Comparison of ENCODE assay signal across 15 cellular contexts in the genomic region with DNA sequence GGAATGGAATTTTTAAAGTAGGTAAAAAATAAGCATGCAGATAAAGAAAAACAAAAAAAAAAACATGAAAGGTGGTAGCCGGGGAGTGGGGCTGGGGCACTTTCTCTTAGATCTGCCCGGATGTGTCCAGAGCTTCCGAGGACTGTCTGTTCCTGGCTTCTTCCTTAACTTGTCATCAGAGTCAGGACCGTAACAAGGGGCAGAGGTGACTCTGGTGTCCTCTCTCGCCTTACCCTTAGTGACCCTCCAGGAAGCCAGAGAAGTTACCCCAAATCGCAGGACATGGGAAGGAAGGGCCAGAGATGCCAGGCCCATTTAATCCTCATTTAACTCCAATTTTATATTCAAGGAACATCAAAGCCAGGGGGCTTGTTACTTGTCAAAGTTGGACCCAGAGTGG.
DNase-seq lines count a peak whose midpoint lies in the region; ATAC-seq and TF ChIP-seq lines count a peak whose summit lies in the region.
"Had no signal": no experiment of that assay in that cellular context is flagged by ENCODE, and none has a peak within 500 bp of the region (broad histone marks: within the 10 kb centered on the region; RNA-seq: fewer than 3 reads in every experiment).

No MANE protein-coding gene starts in this region.

- H3K27ac ChIP-seq in DOHH2 (ENCODE audit: low read depth, low read length) (peak overlapping the region; percentile 93; the same call in 1 of the 2 replicates), IMR-90 (ENCODE audit: insufficient read depth, low read length) (no peak overlapping the region), adrenal gland (peak overlapping the region in 1 of 5 donors; percentile 0)
- H3K27ac ChIP-seq: BLaER1 had no signal

- H2BK5ac ChIP-seq in IMR-90 (ENCODE audit: low read depth, low read length, poor library complexity, severe bottlenecking), result no peak overlapping the region

- peak overlapping the region; percentile 18 for H2AFZ ChIP-seq in IMR-90 (replicated peaks; ENCODE audit: low read length, poor library complexity)
- H2AFZ ChIP-seq: GM23338 had no signal

- no peak overlapping the region for H3K14ac ChIP-seq in IMR-90 (replicated peaks; ENCODE audit: low read depth, low read length)

- no TSS peak for BruUV-seq in IMR-90 (replicated peaks; lab: Mats Ljungman, UMichigan)

- no peaks in the 10 kb centered on the region for H3K9me3 ChIP-seq in DOHH2 (ENCODE audit: control insufficient read depth, insufficient read depth, low read length)
- no peaks in the 10 kb centered on the region for H3K9me3 ChIP-seq in IMR-90 (ENCODE audit: control insufficient read depth, insufficient read depth, low read length)
- H3K9me3 ChIP-seq in adrenal gland (replicated peaks in 1 of 3), result no peaks in the 10 kb centered on the region

- H3K36me3 ChIP-seq in DOHH2 (ENCODE audit: control insufficient read depth, low read length) (peaks cover 68% of the 10 kb centered on the region), IMR-90 (ENCODE audit: control insufficient read depth, insufficient read depth, low read length) (peaks cover 87% of the 10 kb centered on the region), adrenal gland (replicated peaks in 1 of 2) (peaks cover 0 to 39% of the 10 kb centered on the region in 2 donors)

- H3K18ac ChIP-seq in IMR-90 (ENCODE audit: low read depth, low read length), result no peak overlapping the region

- peaks cover 25 to 49% of the 10 kb centered on the region in 2 experiments for H3K79me1 ChIP-seq in IMR-90 (ENCODE audit: low read depth in 1 of 2, low read length in 2 of 2)

- no peaks in the 10 kb centered on the region for H3K9me1 ChIP-seq in IMR-90 (ENCODE audit: insufficient read depth, low read length)

- H4K91ac ChIP-seq in IMR-90 (ENCODE audit: insufficient read depth, low read depth, low read length), result no peak overlapping the region

- H3K4me3 Mint-ChIP-seq in progenitor cell of endocrine pancreas (ENCODE audit: low read depth), result no peak overlapping the region
- H3K4me3 Mint-ChIP-seq: GM23338 had no signal

- H3K4me1 ChIP-seq in DOHH2 (ENCODE audit: control insufficient read depth, low read length) (peaks cover 60% of the 10 kb centered on the region), IMR-90 (ENCODE audit: control insufficient read depth, insufficient read depth, low read length) (no peaks in the 10 kb centered on the region), adrenal gland (replicated peaks in 1 of 2) (no peaks in the 10 kb centered on the region)

- no peak overlapping the region for H3K4me3 ChIP-seq in DOHH2 (ENCODE audit: low read length)
- H3K4me3 ChIP-seq in IMR-90 (ENCODE audit: insufficient read depth, low read depth, low read length), result no peak overlapping the region
- H3K4me3 ChIP-seq in adrenal gland, result no peak overlapping the region
- H3K4me3 ChIP-seq: BLaER1, GM23338 had no signal

- in situ Hi-C loops in IMR-90 (cut with MboI; ENCODE audit: low sequenced_read_pairs), result no loop called here

- no peak for TF ChIP-seq CTCF in DOHH2 (IDR thresholded peaks at IDR 0.05; ENCODE audit: low read depth, low read length, poor library complexity, severe bottlenecking)
- TF ChIP-seq CTCF in IMR-90 (conservative IDR thresholded peaks at IDR 0.05; ENCODE audit: low read depth, low read length), result no peak
- TF ChIP-seq CTCF in adrenal gland (IDR thresholded peaks at IDR 0.05), result no peak
- TF ChIP-seq CTCF in progenitor cell of endocrine pancreas (IDR thresholded peaks at IDR 0.05; ENCODE audit: unreplicated experiment), result no peak

- DNase-seq in IMR-90 (no peak), adrenal gland (peak in 4 of 7 donors; percentile 24 to 61 (median 31)), progenitor cell of endocrine pancreas (ENCODE audit: low spot score, unreplicated experiment) (no peak), foreskin melanocyte (no peak)
- DNase-seq in stimulated activated CD4-positive, alpha-beta T cell treated with anti-CD3 and anti-CD28 coated beads, Interleukin-1b, Interleukin-23, amount 100 ng/mL, for 48 hours, result no peak
- DNase-seq in stimulated activated CD4-positive, alpha-beta T cell treated with anti-CD3 and anti-CD28 coated beads, Interleukin-15, amount 100 ng/mL, for 24 hours, result no peak
- no peak for DNase-seq in stimulated activated CD4-positive, alpha-beta T cell treated with anti-CD3 and anti-CD28 coated beads, Interleukin-2, amount 100 ng/mL, for 48 hours
- DNase-seq: 8988T, AML-193, DMS53, H7 had no signal

- H3K79me2 ChIP-seq in DOHH2 (ENCODE audit: control insufficient read depth, low read length), result no peaks in the 10 kb centered on the region

- WGBS in IMR-90 (ENCODE audit: extremely low coverage in 2 of 2, insufficient read length in 1 of 2), 2 experiments, result 100% methylated on average over 1 of the region's 6 CpGs; no CpG with 5 or more reads in 1 of the 2 experiments
- 68 to 83% (median 76%) methylated on average over 6 of the region's 6 CpGs for WGBS in adrenal gland, 4 donors

- H3K4me1 Mint-ChIP-seq in progenitor cell of endocrine pancreas (ENCODE audit: low read depth), result no peaks in the 10 kb centered on the region
- H3K4me1 Mint-ChIP-seq: GM23338 had no signal

- TF ChIP-seq RAD21 in IMR-90 (IDR thresholded peaks at IDR 0.05; ENCODE audit: low read length), result no peak

- H3K36me3 Mint-ChIP-seq in progenitor cell of endocrine pancreas (ENCODE audit: insufficient read depth), result peaks cover 37% of the 10 kb centered on the region

- H4K5ac ChIP-seq in IMR-90 (ENCODE audit: low read depth, low read length), result no peak overlapping the region

- no peak overlapping the region for H3K9ac ChIP-seq in IMR-90 (ENCODE audit: low read depth, low read length)
- H3K9ac ChIP-seq: BLaER1 had no signal

- H3F3A ChIP-seq in DOHH2 (ENCODE audit: control insufficient read depth, insufficient read depth), result peaks cover 24% of the 10 kb centered on the region

- intact Hi-C loops in IMR-90 (cut with micrococcal nuclease) (no loop called here), adrenal gland (cut with DNase I) (no loop called here)

- H2AK9ac ChIP-seq in IMR-90 (replicated peaks; ENCODE audit: low read depth, low read length, poor library complexity), result no peak overlapping the region

- H2BK15ac ChIP-seq in IMR-90 (ENCODE audit: low read depth, low read length), result no peak overlapping the region

- no peaks in the 10 kb centered on the region for H3K27me3 Mint-ChIP-seq in progenitor cell of endocrine pancreas

- no peaks in the 10 kb centered on the region for H4K20me1 ChIP-seq in DOHH2 (ENCODE audit: control insufficient read depth, insufficient read depth, low read depth, low read length)
- peaks cover 12% of the 10 kb centered on the region for H4K20me1 ChIP-seq in IMR-90 (ENCODE audit: insufficient read depth, low read length)

- H3K9me2 ChIP-seq in DOHH2 (replicated peaks; ENCODE audit: control insufficient read depth, low read length), result no peaks in the 10 kb centered on the region

- no peaks in the 10 kb centered on the region for H3K9me3 Mint-ChIP-seq in progenitor cell of endocrine pancreas (ENCODE audit: low read depth)
- H3K9me3 Mint-ChIP-seq: GM23338 had no signal

- ATAC-seq in IMR-90 (ENCODE audit: low read depth), result no peak
- ATAC-seq: HepG2 had no signal

- no peak overlapping the region for H4K8ac ChIP-seq in IMR-90 (ENCODE audit: low read depth in 2 of 2, low read length in 2 of 2)

- no peak overlapping the region for H2AK5ac ChIP-seq in IMR-90 (ENCODE audit: low read depth, low read length)

- H3K4me2 ChIP-seq in DOHH2 (ENCODE audit: low read length) (no peak overlapping the region), IMR-90 (ENCODE audit: low read depth, low read length) (no peak overlapping the region)
- H3K4me2 ChIP-seq: BLaER1, GM23338 had no signal

- dilution Hi-C loops in IMR-90 (cut with HindIII; ENCODE audit: low sequenced_read_pairs, unreplicated experiment), result no loop called here

- no peak overlapping the region for H3K23ac ChIP-seq in IMR-90 (ENCODE audit: low read depth, low read length)

- no peak overlapping the region for H3K4ac ChIP-seq in IMR-90 (ENCODE audit: low read depth, low read length)

- TF ChIP-seq POLR2A in IMR-90 (IDR thresholded peaks at IDR 0.05; ENCODE audit: low read depth, low read length) (no peak), adrenal gland (IDR thresholded peaks at IDR 0.05) (no peak)

- POLR2A ChIA-PET in IMR-90 (lab: Charles Lee; ENCODE audit: unreplicated experiment), result no interaction called here

- H3K27me3 ChIP-seq in DOHH2 (ENCODE audit: control insufficient read depth, low read length), result no peaks in the 10 kb centered on the region
- no peaks in the 10 kb centered on the region for H3K27me3 ChIP-seq in IMR-90 (ENCODE audit: control insufficient read depth, insufficient read depth, low read length)
- H3K27me3 ChIP-seq in adrenal gland, result no peaks in the 10 kb centered on the region
- H3K27me3 ChIP-seq: BLaER1 had no signal

- peak overlapping the region; percentile 35 for H3K27ac Mint-ChIP-seq in progenitor cell of endocrine pancreas

- no peak overlapping the region for H3K56ac ChIP-seq in IMR-90 (ENCODE audit: extremely low read depth, insufficient read depth, low read length)

- no peak overlapping the region for H2BK20ac ChIP-seq in IMR-90 (ENCODE audit: low read depth, low read length)

- no peak overlapping the region for H2BK120ac ChIP-seq in IMR-90 (ENCODE audit: low read depth, low read length)

- CTCF ChIA-PET in IMR-90 (lab: Yijun Ruan, JAX), result no interaction called here

TF ChIP-seq in IMR-90, 13 proteins besides CTCF, POLR2A, EP300 and RAD21 (continues in another document):
- TF ChIP-seq MXI1 (IDR thresholded peaks at IDR 0.05; ENCODE audit: borderline replicate concordance, low read depth, low read length) (no peak), SMC3 (IDR thresholded peaks at IDR 0.05; ENCODE audit: low read depth, low read length) (no peak), FOS (IDR thresholded peaks at IDR 0.05; ENCODE audit: low read depth, low read length) (no peak), MAFK (IDR thresholded peaks at IDR 0.05; ENCODE audit: low read depth, low read length) (no peak), RCOR1 (IDR thresholded peaks at IDR 0.05; ENCODE audit: insufficient replicate concordance, low read length) (no peak)
- TF ChIP-seq, protein P1, sequence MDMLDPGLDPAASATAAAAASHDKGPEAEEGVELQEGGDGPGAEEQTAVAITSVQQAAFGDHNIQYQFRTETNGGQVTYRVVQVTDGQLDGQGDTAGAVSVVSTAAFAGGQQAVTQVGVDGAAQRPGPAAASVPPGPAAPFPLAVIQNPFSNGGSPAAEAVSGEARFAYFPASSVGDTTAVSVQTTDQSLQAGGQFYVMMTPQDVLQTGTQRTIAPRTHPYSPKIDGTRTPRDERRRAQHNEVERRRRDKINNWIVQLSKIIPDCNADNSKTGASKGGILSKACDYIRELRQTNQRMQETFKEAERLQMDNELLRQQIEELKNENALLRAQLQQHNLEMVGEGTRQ (IDR thresholded peaks at IDR 0.05; ENCODE audit: low read depth, low read length), result no peak

Comparison
In these comparisons a context has a peak if more than half of its experiments do, and no peak if none do; other contexts are left out.
1. DNase-seq: peak in adrenal gland (4 of 7); none in IMR-90 (single experiment), progenitor cell of endocrine pancreas (single experiment), stimulated activated CD4-positive, alpha-beta T cell treated with anti-CD3 and anti-CD28 coated beads, Interleukin-1b, Interleukin-23, amount 100 ng/mL, for 48 hours (single experiment), stimulated activated CD4-positive, alpha-beta T cell treated with anti-CD3 and anti-CD28 coated beads, Interleukin-15, amount 100 ng/mL, for 24 hours (single experiment), stimulated activated CD4-positive, alpha-beta T cell treated with anti-CD3 and anti-CD28 coated beads, Interleukin-2, amount 100 ng/mL, for 48 hours (0 of 2) and foreskin melanocyte (single experiment).